Comparison of ENCODE assay signal across 31 cellular contexts in the genomic region with DNA sequence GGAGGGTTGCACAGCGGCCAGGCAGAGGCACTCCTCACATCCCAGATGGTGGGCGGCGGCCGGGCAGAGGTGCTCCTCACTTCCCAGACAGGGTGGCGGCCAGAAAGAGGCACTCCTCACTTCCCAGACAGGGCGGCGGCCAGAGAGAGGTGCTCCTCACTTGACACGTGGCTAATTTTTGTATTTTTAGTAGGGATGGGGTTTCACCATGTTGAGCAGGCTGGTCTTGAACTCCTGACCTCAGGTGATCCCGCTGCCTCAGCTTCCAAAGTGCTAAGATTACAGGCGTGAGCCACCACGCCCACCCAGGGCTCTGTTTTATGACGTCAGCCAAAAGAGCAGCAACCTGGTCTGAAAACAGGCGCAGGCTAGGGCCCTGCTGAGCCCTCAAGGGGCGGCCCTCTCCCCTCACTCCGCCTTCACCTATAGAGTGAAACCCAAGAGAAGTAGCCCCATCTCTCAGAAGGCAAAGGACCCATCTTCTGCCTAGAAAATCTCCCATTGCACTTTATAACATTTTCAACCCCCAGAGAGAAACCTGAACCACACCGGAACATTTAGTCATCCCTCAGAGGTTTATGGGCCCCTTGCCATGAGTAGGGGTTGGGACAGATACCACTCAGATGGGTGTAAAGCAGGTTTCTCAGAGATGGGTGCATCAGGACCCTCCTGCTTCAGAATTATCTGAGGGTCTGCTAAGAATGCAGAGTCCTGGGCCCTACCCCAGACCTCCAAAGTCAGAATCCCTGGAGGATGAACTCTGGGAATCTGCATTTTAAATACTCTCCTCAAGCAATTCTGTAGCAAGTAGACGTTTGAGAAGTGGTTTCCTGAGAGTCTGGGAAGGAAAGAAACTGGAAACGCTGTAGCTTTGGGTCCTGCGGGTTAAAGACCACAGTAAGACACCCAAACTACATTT. TPM values are rescaled to one million over a fixed set of nuclear protein-coding genes. Genes with fewer than 3 reads are reported as not detected.
DNase-seq lines count a peak whose midpoint lies in the region; ATAC-seq, FAIRE-seq and TF ChIP-seq lines count a peak whose summit lies in the region.
"Had no signal": no experiment of that assay in that cellular context is flagged by ENCODE, and none has a peak within 500 bp of the region (broad histone marks: within the 10 kb centered on the region; RNA-seq: fewer than 3 reads in every experiment).

No MANE protein-coding gene starts in this region.

- DNase-seq in D341Med (ENCODE audit: low spot score): peak; percentile 8
- DNase-seq in H1 (ENCODE audit: low read depth in 1 of 2, low spot score in 2 of 2): peak in 1 of 2 experiments; percentile 45
- DNase-seq in posterior vena cava (ENCODE audit: low spot score): peak; percentile 64
- DNase-seq in CD14-positive monocyte (ENCODE audit: low spot score): no peak
- no peak for DNase-seq in 8988T
- DNase-seq: activated B cell treated with CpG ODN at 0.5 μM for 24 hours; activated CD4-positive, alpha-beta T cell treated with anti-CD3 and anti-CD28 coated beads, Interleukin-2, amount 50 U/mL, for 4 hours; activated naive CD8-positive, alpha-beta T cell treated with anti-CD3 and anti-CD28 coated beads, Interleukin-2, amount 10 ng/mL, durations not matched to agents 7 days and 5 days; C1 segment of cervical spinal cord; Caco-2; DND-41; esophagus squamous epithelium; foreskin melanocyte; GM23248; NCI-H2171; NCI-H524; SIG-M5; small intestine; stimulated activated CD8-positive, alpha-beta memory T cell treated with anti-CD3 and anti-CD28 coated beads, Interleukin-4, amount 100 ng/mL, for 48 hours; T-helper 9 cell; trophoblast cell had no signal

- H3K36me3 ChIP-seq in HEK293 (ENCODE audit: control insufficient read depth in 2 of 2, insufficient read depth in 1 of 2, low read length in 2 of 2) (no peaks in the 10 kb centered on the region), H1 (ENCODE audit: control insufficient read depth in 2 of 4, insufficient read depth in 4 of 4, low read length in 3 of 4) (no peaks in the 10 kb centered on the region)
- H3K36me3 ChIP-seq: ascending aorta, cardiac muscle cell, esophagus squamous epithelium, neural progenitor cell had no signal

- peak overlapping the region in 1 of 2 donors; percentile 62 for H3K4me3 Mint-ChIP-seq in CD14-positive monocyte
- H3K4me3 Mint-ChIP-seq: activated B cell treated with CpG ODN at 0.5 μM for 24 hours; activated naive CD8-positive, alpha-beta T cell treated with anti-CD3 and anti-CD28 coated beads, Interleukin-2, amount 10 ng/mL, durations not matched to agents 7 days and 5 days; dendritic cell treated with granulocyte-macrophage colony-stimulating factor and Interleukin-4, amounts not matched to agents 40 ng/mL and 50 ng/mL, for 4 days; neural progenitor cell had no signal

- H3K27ac Mint-ChIP-seq in CD14-positive monocyte: no peak overlapping the region
- H3K27ac Mint-ChIP-seq: activated B cell treated with CpG ODN at 0.5 μM for 24 hours; activated naive CD8-positive, alpha-beta T cell treated with anti-CD3 and anti-CD28 coated beads, Interleukin-2, amount 10 ng/mL, durations not matched to agents 7 days and 5 days had no signal

- no peak overlapping the region for H4K91ac ChIP-seq in H1 (replicated peaks; ENCODE audit: insufficient read length, low read length)

- H2AK5ac ChIP-seq in H1 (ENCODE audit: low read depth, low read length): no peak overlapping the region

- intact Hi-C loops in posterior vena cava (cut with DNase I): no loop called here
- intact Hi-C loops in CD14-positive monocyte (cut with micrococcal nuclease): no loop called here

- H2BK20ac ChIP-seq in H1 (ENCODE audit: low read length): no peak overlapping the region

- H3K79me1 ChIP-seq in H1 (ENCODE audit: low read depth, low read length): no peaks in the 10 kb centered on the region

- H3K56ac ChIP-seq in H1 (replicated peaks; ENCODE audit: insufficient read length, low read depth, low read length): no peak overlapping the region

- H3K27ac ChIP-seq in HEK293 (ENCODE audit: extremely low read depth, low read depth, low read length): no peak overlapping the region
- no peak overlapping the region for H3K27ac ChIP-seq in H1 (ENCODE audit: low read depth, low read length)
- H3K27ac ChIP-seq: ascending aorta, cardiac muscle cell, GM23248, HL-60, neural progenitor cell had no signal

- peaks cover 0 to 3% of the 10 kb centered on the region in 2 donors for H3K36me3 Mint-ChIP-seq in CD14-positive monocyte
- H3K36me3 Mint-ChIP-seq: activated naive CD8-positive, alpha-beta T cell treated with anti-CD3 and anti-CD28 coated beads, Interleukin-2, amount 10 ng/mL, durations not matched to agents 7 days and 5 days; neural progenitor cell had no signal

- no peak for TF ChIP-seq POLR2A in H1 (IDR thresholded peaks at IDR 0.05; ENCODE audit: control extremely low read depth in 1 of 2, low read depth in 2 of 2, low read length in 2 of 2)

- TF ChIP-seq EP300 in H1 (IDR thresholded peaks at IDR 0.05; ENCODE audit: borderline replicate concordance in 1 of 2, low read depth in 2 of 2, low read length in 2 of 2): no peak

- H2BK120ac ChIP-seq in H1 (replicated peaks; ENCODE audit: low read depth, low read length): no peak overlapping the region

- H3K79me2 ChIP-seq in H1 (ENCODE audit: control insufficient read depth in 1 of 2, insufficient read depth in 2 of 2, low read length in 2 of 2): no peaks in the 10 kb centered on the region

- peaks cover 14% of the 10 kb centered on the region for H3K4me1 Mint-ChIP-seq in CD14-positive monocyte

- H3K4me1 ChIP-seq in HEK293 (ENCODE audit: control insufficient read depth, insufficient read depth, low read length) (peaks cover 3% of the 10 kb centered on the region; the same call in 1 of the 2 replicates), H1 (replicated peaks in 1 of 4; ENCODE audit: control insufficient read depth in 3 of 4, insufficient read depth in 4 of 4, low read length in 3 of 4) (peaks cover 0 to 14% (median 7%) of the 10 kb centered on the region in 4 experiments; a peak in 5 of 7 replicates)

- no peak overlapping the region for H2AFZ ChIP-seq in H1 (ENCODE audit: low read length)
- H2AFZ ChIP-seq: GM23248, neural progenitor cell had no signal

- H3K9me3 Mint-ChIP-seq in CD14-positive monocyte: peaks cover 3 to 12% (median 7%) of the 10 kb centered on the region in 7 donors
- H3K9me3 Mint-ChIP-seq: activated B cell treated with CpG ODN at 0.5 μM for 24 hours; activated naive CD8-positive, alpha-beta T cell treated with anti-CD3 and anti-CD28 coated beads, Interleukin-2, amount 10 ng/mL, durations not matched to agents 7 days and 5 days; dendritic cell treated with granulocyte-macrophage colony-stimulating factor and Interleukin-4, amounts not matched to agents 40 ng/mL and 50 ng/mL, for 4 days; neural progenitor cell had no signal

- no peak overlapping the region for H4K5ac ChIP-seq in H1 (ENCODE audit: insufficient read length, low read depth, low read length)

- POLR2A ChIA-PET in HEK293 (lab: Yijun Ruan, JAX) (no interaction called here), H1 (lab: Charles Lee; ENCODE audit: partially characterized antibody) (interaction anchor here (4.9 kb wide), 1 partner anchor 10 kb away, joined by 27 read pairs; no protein-coding TSS in a partner anchor)

- peaks cover 0 to 26% (median 11%) of the 10 kb centered on the region in 4 experiments; a peak in 5 of 7 replicates for H3K27me3 ChIP-seq in H1 (replicated peaks in 1 of 4; ENCODE audit: control insufficient read depth in 3 of 4, extremely low read depth in 1 of 4, insufficient read depth in 3 of 4, low read length in 3 of 4)
- H3K27me3 ChIP-seq: ascending aorta, neural progenitor cell had no signal

- H3K23ac ChIP-seq in H1 (ENCODE audit: insufficient read length): no peak overlapping the region

- H3K14ac ChIP-seq in H1 (ENCODE audit: insufficient read length): no peak overlapping the region

- no peak overlapping the region for H3K4ac ChIP-seq in H1 (replicated peaks; ENCODE audit: insufficient read length, low read depth, low read length)

- no peak for TF ChIP-seq RAD21 in H1 (IDR thresholded peaks at IDR 0.05 in 1 of 2, conservative IDR thresholded peaks at IDR 0.05 in 1 of 2; ENCODE audit: low read depth in 2 of 2, low read length in 2 of 2)

- CTCF ChIA-PET in HEK293 (lab: Yijun Ruan, JAX): interaction anchor here (0.6 kb wide), 2 partner anchors 42 to 45 kb away, joined by 3 read pairs; no protein-coding TSS in a partner anchor
- CTCF ChIA-PET in H1 (lab: Charles Lee; ENCODE audit: partially characterized antibody): interaction anchor here (0.7 to 5.9 kb wide), 10 partner anchors 10 to 196 kb away, joined by 3 to 39 read pairs (median 5); no protein-coding TSS in a partner anchor

- H4K20me1 ChIP-seq in H1 (replicated peaks in 1 of 2; ENCODE audit: control insufficient read depth in 1 of 2, insufficient read depth in 2 of 2, low read length in 2 of 2): no peaks in the 10 kb centered on the region

- no peak overlapping the region for H2BK15ac ChIP-seq in H1 (ENCODE audit: low read length)

- no peak for TF ChIP-seq CTCF in HEK293 (tag by site-specific recombination; IDR thresholded peaks at IDR 0.05)
- no peak for TF ChIP-seq CTCF in H1 (IDR thresholded peaks at IDR 0.05; ENCODE audit: control extremely low read depth in 1 of 3, insufficient read depth in 1 of 3, low read depth in 1 of 3, low read length in 3 of 3)
- TF ChIP-seq CTCF in CD14-positive monocyte (IDR thresholded peaks at IDR 0.05): no peak

- no peak for ATAC-seq in GM19463 (IDR thresholded peaks at IDR 0.05; ENCODE audit: unreplicated experiment)

- no peak overlapping the region for H2BK12ac ChIP-seq in H1 (ENCODE audit: low read depth, low read length)

- WGBS in H1 (ENCODE audit: extremely low coverage in 1 of 2, insufficient coverage in 1 of 2, insufficient read length in 1 of 2, insufficient replicate concordance in 2 of 2, low coverage in 1 of 2, low lambda C conversion rate in 2 of 2, missing lambda C conversion rate in 1 of 2), 2 experiments: 84% methylated on average over 19 of the region's 19 CpGs; no CpG with 5 or more reads in 1 of the 2 experiments

- H3K4me3 ChIP-seq in HEK293 (ENCODE audit: low read depth, low read length) (no peak overlapping the region), H1 (ENCODE audit: extremely low read depth in 1 of 4, insufficient read depth in 2 of 4, low read depth in 3 of 4, low read length in 4 of 4) (no peak overlapping the region)
- H3K4me3 ChIP-seq: ascending aorta, cardiac muscle cell, esophagus squamous epithelium, GM23248, neural progenitor cell had no signal

- FAIRE-seq in H1 (lab: Jason Lieb, UNC): no peak
- FAIRE-seq: endometrium, GM18507, small intestine had no signal

- H2BK5ac ChIP-seq in H1 (ENCODE audit: low read depth, low read length): no peak overlapping the region

- H3K9ac ChIP-seq in H1 (replicated peaks in 1 of 4; ENCODE audit: extremely low read depth in 1 of 4, low read depth in 3 of 4, low read length in 3 of 4): no peak overlapping the region
- H3K9ac ChIP-seq: GM23248, neural progenitor cell had no signal

- H4K8ac ChIP-seq in H1 (ENCODE audit: extremely low read depth, insufficient read depth, low read length): no peak overlapping the region

- H3K9me3 ChIP-seq in HEK293 (ENCODE audit: control insufficient read depth, insufficient read depth, low read depth, low read length) (no peaks in the 10 kb centered on the region), H1 (ENCODE audit: insufficient read depth in 2 of 2, low read depth in 1 of 2, low read length in 1 of 2) (peaks cover 0 to 4% of the 10 kb centered on the region in 2 experiments; a peak in 1 of 4 replicates)
- H3K9me3 ChIP-seq: ascending aorta, Caco-2, esophagus squamous epithelium had no signal

- H3K27me3 Mint-ChIP-seq in CD14-positive monocyte (ENCODE audit: low read depth in 3 of 3): peaks cover 41 to 69% (median 52%) of the 10 kb centered on the region in 3 donors

- 0 out of 2 replicates have a peak, but pooled peaks cover 4% of the 10 kb centered on the region for H3K23me2 ChIP-seq in H1 (ENCODE audit: low read depth, low read length)

- no peak overlapping the region; a peak in 1 of 4 replicates for H3K4me2 ChIP-seq in H1 (ENCODE audit: insufficient read depth in 1 of 2, low read depth in 2 of 2, low read length in 2 of 2)
- H3K4me2 ChIP-seq: neural progenitor cell had no signal

- H3K18ac ChIP-seq in H1 (ENCODE audit: extremely low read depth, low read length): no peak overlapping the region

RNA-seq across cellular contexts. Expression of a gene that starts 40.8 kb away (rescaled TPM):
- 40.9 and 44.0 TPM in 2 replicates for total RNA-seq in H1 (2021; fragmentation: NEBNext Ultra II Directional; extraction: Animal tissue kit (Norgen Biotek cat#: 25700))
- 31.2 and 50.3 TPM in 2 replicates for polyA plus RNA-seq in H1 (2011; rRNA removed)
- polyA plus RNA-seq in H1 (2011; cell fraction: cytosol; rRNA removed): 19.7 TPM
- polyA plus RNA-seq in H1 (2011; cell fraction: nucleus; rRNA removed): 102 TPM
- 35.9 to 57.1 TPM (median 46.6 TPM) in 4 replicates for polyA plus RNA-seq in H1 (2012, experiment 1 of 2)
- 29.8 TPM for polyA plus RNA-seq in H1 (2012, experiment 2 of 2)
- 31.5 TPM for polyA plus RNA-seq in H1 (2013, experiment 1 of 2)
- polyA plus RNA-seq in H1 (2013, experiment 2 of 2): 31.7 TPM
- 37.0 and 48.0 TPM in 2 replicates for polyA minus RNA-seq in H1 (2011; rRNA and poly(A)+ RNA removed)
- polyA minus RNA-seq in H1 (2011; cell fraction: cytosol; rRNA and poly(A)+ RNA removed): 25.8 TPM
- polyA minus RNA-seq in H1 (2011; cell fraction: nucleus; rRNA and poly(A)+ RNA removed): 61.8 TPM
- 1 to 10 TPM; 5.8 to 5.9 TPM for total RNA-seq in posterior vena cava
- polyA plus RNA-seq in CD14-positive monocyte: under 1 TPM; 0.48 to 0.66 TPM
- total RNA-seq: GM23248, pulmonary artery endothelial cell had no signal
- polyA plus RNA-seq: GM23248 had no signal

Comparison
In these comparisons a context has a peak if more than half of its experiments do, and no peak if none do; other contexts are left out.
1. DNase-seq: peak in D341Med (single experiment) and posterior vena cava (single experiment); none in CD14-positive monocyte (single experiment) and 8988T (single experiment).